ENCODE assay signal across 13 cellular contexts in genomic region chr6:106677282-106677681, GRCh38.
"Had no signal": no experiment of that assay in that cellular context is flagged by ENCODE, and none has a peak within 500 bp of the region (broad histone marks: within the 10 kb centered on the region; RNA-seq: fewer than 3 reads in every experiment).

No MANE protein-coding gene starts in this region.

- DNase-seq: activated CD4-positive, alpha-beta T cell treated with anti-CD3 and anti-CD28 coated beads, Interleukin-2, amount 10 ng/mL, durations not matched to agents 7 days and 5 days; activated CD8-positive, alpha-beta memory T cell treated with anti-CD3 and anti-CD28 coated beads, Interleukin-2, amount 50 U/mL, for 48 hours; activated naive CD8-positive, alpha-beta T cell treated with anti-CD3 and anti-CD28 coated beads, Interleukin-2, amount 10 ng/mL, durations not matched to agents 7 days and 5 days; activated T-cell treated with anti-CD3 and anti-CD28 coated beads, Interleukin-2, amount 50 U/mL, for 72 hours; anterior cingulate cortex; left cardiac atrium; lower lobe of right lung; stimulated activated naive CD4-positive, alpha-beta T cell; trophoblast cell had no signal

- H3K4me3 Mint-ChIP-seq: activated CD4-positive, alpha-beta T cell treated with anti-CD3 and anti-CD28 coated beads, Interleukin-2, amount 10 ng/mL, durations not matched to agents 7 days and 5 days; activated naive CD8-positive, alpha-beta T cell treated with anti-CD3 and anti-CD28 coated beads, Interleukin-2, amount 10 ng/mL, durations not matched to agents 7 days and 5 days; activated T-cell treated with anti-CD3 and anti-CD28 coated beads, Interleukin-2, amount 50 U/mL, for 72 hours; mesothelial cell of epicardium; T-helper 1 cell treated with Interleukin-12 subunit alpha and Interleukin-12 subunit beta and Interleukin-4 antibody, amounts not matched to agents 30 μg/mL and 1 μg/mL, for 36 hours had no signal

- H3K79me2 ChIP-seq: parathyroid adenoma had no signal

- H3K36me3 ChIP-seq: gastroesophageal sphincter, lower lobe of right lung had no signal

- H3K4me3 ChIP-seq: gastroesophageal sphincter, lower lobe of right lung had no signal

- ATAC-seq: activated T-cell treated with anti-CD3 and anti-CD28 coated beads, Interleukin-2, amount 50 U/mL, for 72 hours; gastroesophageal sphincter; left cardiac atrium; lower lobe of right lung had no signal

- H3K27me3 Mint-ChIP-seq: activated CD4-positive, alpha-beta T cell treated with anti-CD3 and anti-CD28 coated beads, Interleukin-2, amount 10 ng/mL, durations not matched to agents 7 days and 5 days; activated naive CD8-positive, alpha-beta T cell treated with anti-CD3 and anti-CD28 coated beads, Interleukin-2, amount 10 ng/mL, durations not matched to agents 7 days and 5 days had no signal

- H2AFZ ChIP-seq: parathyroid adenoma had no signal

- H3K9me3 ChIP-seq: gastroesophageal sphincter, lower lobe of right lung had no signal

- H3K4me1 ChIP-seq: gastroesophageal sphincter, lower lobe of right lung, parathyroid adenoma had no signal

- H3K9ac ChIP-seq: parathyroid adenoma had no signal

- H3K9me3 Mint-ChIP-seq: activated CD4-positive, alpha-beta T cell treated with anti-CD3 and anti-CD28 coated beads, Interleukin-2, amount 10 ng/mL, durations not matched to agents 7 days and 5 days; activated naive CD8-positive, alpha-beta T cell treated with anti-CD3 and anti-CD28 coated beads, Interleukin-2, amount 10 ng/mL, durations not matched to agents 7 days and 5 days; activated T-cell treated with anti-CD3 and anti-CD28 coated beads, Interleukin-2, amount 50 U/mL, for 72 hours; T-helper 1 cell treated with Interleukin-12 subunit alpha and Interleukin-12 subunit beta and Interleukin-4 antibody, amounts not matched to agents 30 μg/mL and 1 μg/mL, for 36 hours had no signal

- H3K4me1 Mint-ChIP-seq: activated naive CD8-positive, alpha-beta T cell treated with anti-CD3 and anti-CD28 coated beads, Interleukin-2, amount 10 ng/mL, durations not matched to agents 7 days and 5 days had no signal

- H3K27me3 ChIP-seq: gastroesophageal sphincter had no signal

- H3K27ac ChIP-seq: gastroesophageal sphincter, lower lobe of right lung, parathyroid adenoma had no signal

- H3K36me3 Mint-ChIP-seq: activated naive CD8-positive, alpha-beta T cell treated with anti-CD3 and anti-CD28 coated beads, Interleukin-2, amount 10 ng/mL, durations not matched to agents 7 days and 5 days; mesothelial cell of epicardium had no signal

- H3K27ac Mint-ChIP-seq: activated CD4-positive, alpha-beta T cell treated with anti-CD3 and anti-CD28 coated beads, Interleukin-2, amount 10 ng/mL, durations not matched to agents 7 days and 5 days; activated naive CD8-positive, alpha-beta T cell treated with anti-CD3 and anti-CD28 coated beads, Interleukin-2, amount 10 ng/mL, durations not matched to agents 7 days and 5 days; activated T-cell treated with anti-CD3 and anti-CD28 coated beads, Interleukin-2, amount 50 U/mL, for 72 hours; mesothelial cell of epicardium; T-helper 1 cell treated with Interleukin-12 subunit alpha and Interleukin-12 subunit beta and Interleukin-4 antibody, amounts not matched to agents 30 μg/mL and 1 μg/mL, for 36 hours had no signal
